12 cellular contexts compared by ENCODE assay signal in genomic region chr2:48328972-48329723, GRCh38. TPM values are rescaled to one million over a fixed set of nuclear protein-coding genes. Genes with fewer than 3 reads are reported as not detected.
DNase-seq lines count a peak whose midpoint lies in the region; ATAC-seq lines count a peak whose summit lies in the region.
"Had no signal": no experiment of that assay in that cellular context is flagged by ENCODE, and none has a peak within 500 bp of the region (broad histone marks: within the 10 kb centered on the region; RNA-seq: fewer than 3 reads in every experiment).

No MANE protein-coding gene starts in this region.

- H3K4me1 ChIP-seq in iPS-18a (ENCODE audit: control insufficient read depth, low read depth, low read length) = peaks cover 40% of the 10 kb centered on the region

- intact Hi-C loops in left ventricle myocardium superior (cut with micrococcal nuclease) (loop anchor here (10.0 kb wide), 1 partner anchor 86 kb away; no protein-coding TSS in a partner anchor), Right ventricle myocardium superior (cut with DNase I) (no loop called here)

- DNase-seq in left ventricle myocardium superior (no peak), Right ventricle myocardium superior (no peak), NOMO-1 treated with DMSO at 0.1 percent for 48 hours (lab: John Stamatoyannopoulos, UW; ENCODE audit: unreplicated experiment) (peak; percentile 86), SK-N-DZ (ENCODE audit: low spot score) (no peak), occipital lobe (lab: John Stamatoyannopoulos, UW) (no peak), NCI-H128 (lab: John Stamatoyannopoulos, UW; ENCODE audit: unreplicated experiment) (no peak)
- DNase-seq: activated naive CD4-positive, alpha-beta T cell; esophagus squamous epithelium; mesenchymal stem cell; T1000 had no signal

- no peaks in the 10 kb centered on the region for H3K9me3 ChIP-seq in iPS-18a (ENCODE audit: control insufficient read depth, low read depth, low read length)
- H3K9me3 ChIP-seq: esophagus squamous epithelium had no signal

- H3K4me3 ChIP-seq in iPS-18a (ENCODE audit: low read length) = peak overlapping the region; percentile 25
- H3K4me3 ChIP-seq: esophagus squamous epithelium had no signal

- peak overlapping the region; percentile 73 for H3K27ac ChIP-seq in iPS-18a (ENCODE audit: low read length)
- H3K27ac ChIP-seq: esophagus squamous epithelium had no signal

- H3K36me3 ChIP-seq in iPS-18a (ENCODE audit: control insufficient read depth, low read depth, low read length) = no peaks in the 10 kb centered on the region
- H3K36me3 ChIP-seq: esophagus squamous epithelium had no signal

- H3K27me3 ChIP-seq in iPS-18a (ENCODE audit: control insufficient read depth, insufficient read depth, low read length) = no peaks in the 10 kb centered on the region
- H3K27me3 ChIP-seq: esophagus squamous epithelium had no signal

- ATAC-seq in left ventricle myocardium superior (peak; percentile 32), Right ventricle myocardium superior (ENCODE audit: poor library complexity) (no peak), HG03097 (IDR thresholded peaks at IDR 0.05; ENCODE audit: low FRiP score, unreplicated experiment) (no peak)

- peak overlapping the region; percentile 15 for H3K9ac ChIP-seq in iPS-18a (ENCODE audit: low read length)

RNA-seq across cellular contexts. Expression of gene FOXN2, which starts 14.7 kb away (rescaled TPM):
- total RNA-seq in left ventricle myocardium superior = 8.9 TPM
- total RNA-seq in Right ventricle myocardium superior = 10.0 TPM
- polyA plus RNA-seq in SK-N-DZ (2014; cell fraction: cytosol; rRNA removed) = 23.6 and 25.8 TPM in 2 replicates
- 24.9 and 31.4 TPM in 2 replicates for polyA plus RNA-seq in SK-N-DZ (2014; cell fraction: nucleus; rRNA removed)
- 84.5 TPM for total RNA-seq in occipital lobe
